Comparison of ENCODE assay signal across 9 cellular contexts in genomic region chr17:28712705-28713415, GRCh38. TPM values are rescaled to one million over a fixed set of nuclear protein-coding genes. Genes with fewer than 3 reads are reported as not detected.
DNase-seq lines count a peak whose midpoint lies in the region; ATAC-seq, FAIRE-seq and TF ChIP-seq lines count a peak whose summit lies in the region.
"Had no signal": no experiment of that assay in that cellular context is flagged by ENCODE, and none has a peak within 500 bp of the region (broad histone marks: within the 10 kb centered on the region; RNA-seq: fewer than 3 reads in every experiment).

No MANE protein-coding gene starts in this region.

- CTCF ChIA-PET in CD8-positive, alpha-beta T cell (lab: Charles Lee), result interaction anchor here (0.6 to 3.3 kb wide), 3 partner anchors 14 to 321 kb away, joined by 3 to 17 read pairs (median 3); partner anchors contain the start of gene TLCD1

- H3K4me1 Mint-ChIP-seq in CD8-positive, alpha-beta T cell (ENCODE audit: low read depth), result peaks cover 17% of the 10 kb centered on the region

- no peak for FAIRE-seq in kidney (lab: Jason Lieb, UNC)
- FAIRE-seq: small intestine had no signal

- H3K9ac ChIP-seq in SK-N-MC (ENCODE audit: insufficient read length) (no peak overlapping the region), kidney (ENCODE audit: low read length in 2 of 2) (no peak overlapping the region)

- no peak for ATAC-seq in CD8-positive, alpha-beta T cell
- no peak for ATAC-seq in HG02852 (IDR thresholded peaks at IDR 0.05; ENCODE audit: unreplicated experiment)
- no peak for ATAC-seq in GM21576 (IDR thresholded peaks at IDR 0.05; ENCODE audit: unreplicated experiment)

- H3K27ac ChIP-seq in CD8-positive, alpha-beta T cell (ENCODE audit: low read depth, low read length), result no peak overlapping the region
- H3K27ac ChIP-seq in SK-N-MC (peak overlapping the region; percentile 50), kidney (ENCODE audit: low read depth in 2 of 2, low read length in 2 of 2) (no peak overlapping the region)

- H3K4me3 Mint-ChIP-seq in CD8-positive, alpha-beta T cell, result peak overlapping the region; percentile 89

- no peaks in the 10 kb centered on the region for H3K36me3 ChIP-seq in CD8-positive, alpha-beta T cell (ENCODE audit: insufficient read depth, low read length)
- H3K36me3 ChIP-seq in SK-N-MC (ENCODE audit: insufficient read depth, low read length), result peaks cover 28% of the 10 kb centered on the region; the same call in 1 of the 2 replicates
- H3K36me3 ChIP-seq in kidney (ENCODE audit: control insufficient read depth in 1 of 2, insufficient read depth in 2 of 2, low read length in 2 of 2), result peaks cover 5 to 15% of the 10 kb centered on the region in 2 donors

- no peak overlapping the region for H3K4me3 ChIP-seq in CD8-positive, alpha-beta T cell (ENCODE audit: low read depth, low read length)
- H3K4me3 ChIP-seq in SK-N-MC (no peak overlapping the region), kidney (ENCODE audit: low read length in 2 of 2) (no peak overlapping the region)

- H3K9me3 Mint-ChIP-seq in CD8-positive, alpha-beta T cell, result no peaks in the 10 kb centered on the region

- no peak for DNase-seq in CD8-positive, alpha-beta T cell
- DNase-seq in SK-N-MC (ENCODE audit: low read depth, low spot score), result no peak
- DNase-seq in kidney, result peak; percentile 27
- no peak for DNase-seq in HK-2 (ENCODE audit: unreplicated experiment)
- DNase-seq: HCEC 1CT, NCI-H2227 treated with DMSO at 0.1 percent for 48 hours, small intestine had no signal

- H3K27me3 Mint-ChIP-seq in CD8-positive, alpha-beta T cell (ENCODE audit: low read depth), result peaks cover 15% of the 10 kb centered on the region

- H3K36me3 Mint-ChIP-seq in CD8-positive, alpha-beta T cell, result peaks cover 2% of the 10 kb centered on the region

- no peaks in the 10 kb centered on the region for H3K27me3 ChIP-seq in CD8-positive, alpha-beta T cell (ENCODE audit: insufficient read depth, low read length)

- H3K9me3 ChIP-seq in CD8-positive, alpha-beta T cell (ENCODE audit: low read length), result no peaks in the 10 kb centered on the region
- H3K9me3 ChIP-seq in SK-N-MC (ENCODE audit: low read depth, low read length) (no peaks in the 10 kb centered on the region), kidney (ENCODE audit: control insufficient read depth in 1 of 2, low read length in 2 of 2) (no peaks in the 10 kb centered on the region)

- TF ChIP-seq CTCF in CD8-positive, alpha-beta T cell (IDR thresholded peaks at IDR 0.05), result no peak
- no peak for TF ChIP-seq CTCF in kidney (IDR thresholded peaks at IDR 0.05; ENCODE audit: borderline replicate concordance, extremely low read depth, insufficient read depth)

- intact Hi-C loops in CD8-positive, alpha-beta T cell (cut with DNase I, micrococcal nuclease), result loop anchor here (5.0 to 10.0 kb wide), 3 partner anchors 34 to 582 kb away; partner anchors contain the start of genes BLTP2 (in 1 of the 2) and NUFIP2 (in 1 of the 2)
- intact Hi-C loops in kidney (cut with DNase I), result no loop called here

- POLR2A ChIA-PET in CD8-positive, alpha-beta T cell (lab: Charles Lee), result interaction anchor here (1.8 to 4.3 kb wide), 4 partner anchors 8 to 51 kb away, joined by 6 to 40 read pairs (median 16); partner anchors contain the start of genes RPL23A, SDF2, SUPT6H and TLCD1

- peaks cover 16% of the 10 kb centered on the region for H3K4me1 ChIP-seq in CD8-positive, alpha-beta T cell (ENCODE audit: insufficient read depth, low read length)
- H3K4me1 ChIP-seq in kidney (ENCODE audit: control insufficient read depth in 1 of 2, insufficient read depth in 1 of 2, low read depth in 1 of 2, low read length in 2 of 2), result peaks cover 8 to 17% of the 10 kb centered on the region in 2 donors

- peak overlapping the region; percentile 91 for H3K27ac Mint-ChIP-seq in CD8-positive, alpha-beta T cell

RNA-seq across cellular contexts. Expression of gene PROCA1, which starts 1.2 kb away (rescaled TPM):
- 1 to 10 TPM; 2.0 to 2.8 TPM for total RNA-seq in CD8-positive, alpha-beta T cell
- 3.4 TPM for total RNA-seq in kidney
- polyA plus RNA-seq in kidney (ENCODE audit: insufficient read depth, low read depth, low replicate concordance), result 3.5 TPM

RNA-seq across cellular contexts. Expression of gene RAB34, which starts 4.8 kb away (rescaled TPM):
- 10 to 100 TPM; 13.9 to 14.1 TPM for total RNA-seq in CD8-positive, alpha-beta T cell
- 119 TPM for total RNA-seq in kidney
- 128 TPM for polyA plus RNA-seq in kidney (ENCODE audit: insufficient read depth, low read depth, low replicate concordance)

RNA-seq across cellular contexts. Expression of gene RPL23A, which starts 6.9 kb away (rescaled TPM):
- total RNA-seq in CD8-positive, alpha-beta T cell, result 1,000 to 10,000 TPM; 3,569 to 3,587 TPM
- 1,188 TPM for total RNA-seq in kidney
- 1,159 TPM for polyA plus RNA-seq in kidney (ENCODE audit: insufficient read depth, low read depth, low replicate concordance)

RNA-seq across cellular contexts. Expression of gene TLCD1, which starts 13.2 kb away (rescaled TPM):
- 1 to 10 TPM in 1 of 2 experiments, under 1 TPM in 1; 0.73 to 1.1 TPM for total RNA-seq in CD8-positive, alpha-beta T cell
- 25.3 TPM for total RNA-seq in kidney
- polyA plus RNA-seq in kidney (ENCODE audit: insufficient read depth, low read depth, low replicate concordance), result 30.0 TPM

RNA-seq across cellular contexts. Expression of gene NEK8, which starts 15.7 kb away (rescaled TPM):
- 1 to 10 TPM; 3.4 to 3.6 TPM for total RNA-seq in CD8-positive, alpha-beta T cell
- total RNA-seq in kidney, result 20.6 TPM
- polyA plus RNA-seq in kidney (ENCODE audit: insufficient read depth, low read depth, low replicate concordance), result 4.7 TPM
